In the genomic region with DNA sequence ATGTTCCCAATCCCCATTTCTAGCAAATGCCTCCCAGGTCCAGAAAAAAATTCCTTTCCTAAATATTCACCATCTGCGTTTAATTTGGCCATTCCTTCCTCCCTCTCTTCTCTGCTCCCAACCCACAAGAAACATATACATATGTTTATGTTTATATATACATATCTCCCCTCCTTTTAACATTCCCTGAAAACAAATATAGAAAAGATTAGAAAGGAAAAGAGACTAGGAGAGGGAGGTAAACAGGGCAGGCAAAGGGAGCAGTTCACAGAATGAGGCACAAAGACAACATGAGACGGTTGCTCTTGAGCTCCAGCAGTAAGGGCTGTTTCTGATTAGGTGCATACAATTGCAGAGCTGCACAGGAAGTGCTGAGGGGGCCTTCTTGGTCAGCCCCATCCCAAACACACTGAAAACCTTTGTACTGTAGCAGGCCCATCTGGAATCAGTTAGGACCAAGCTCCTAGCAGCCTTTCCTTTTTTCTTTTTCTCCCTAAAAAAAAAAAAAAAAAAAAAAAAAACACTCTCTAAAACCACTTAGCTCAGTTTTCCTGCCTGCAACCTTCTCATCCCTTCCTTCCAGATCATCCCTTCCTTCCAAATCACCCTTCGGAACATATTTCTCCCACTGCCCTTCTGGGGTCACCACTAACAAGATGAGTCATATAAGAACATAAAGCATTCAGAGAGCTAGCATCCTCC, we compare ENCODE assay signal across 9 cellular contexts. TPM values are rescaled to one million over a fixed set of nuclear protein-coding genes. Genes with fewer than 3 reads are reported as not detected.
DNase-seq lines count a peak whose midpoint lies in the region; ATAC-seq, FAIRE-seq and TF ChIP-seq lines count a peak whose summit lies in the region.
"Had no signal": no experiment of that assay in that cellular context is flagged by ENCODE, and none has a peak within 500 bp of the region (broad histone marks: within the 10 kb centered on the region; RNA-seq: fewer than 3 reads in every experiment).

No MANE protein-coding gene starts in this region.

- peak; percentile 100 for FAIRE-seq in A204.1 (lab: Jason Lieb, UNC)

- H3K9me3 Mint-ChIP-seq in stimulated activated effector memory CD8-positive, alpha-beta T cell treated with anti-CD3 and anti-CD28 coated beads, Interleukin-12 subunit alpha, Interleukin-12 subunit beta, amount 100 ng/mL, for 72 hours = no peaks in the 10 kb centered on the region

- no peaks in the 10 kb centered on the region for H3K36me3 ChIP-seq in lower lobe of right lung

- no peak overlapping the region for H3K27ac Mint-ChIP-seq in stimulated activated effector memory CD8-positive, alpha-beta T cell treated with anti-CD3 and anti-CD28 coated beads, Interleukin-12 subunit alpha, Interleukin-12 subunit beta, amount 100 ng/mL, for 72 hours

- H3K27me3 ChIP-seq in lower lobe of right lung (ENCODE audit: low read depth) = no peaks in the 10 kb centered on the region

- no peak for TF ChIP-seq CTCF in lower lobe of right lung (IDR thresholded peaks at IDR 0.05)

- H3K27ac ChIP-seq in lower lobe of right lung = peak overlapping the region; percentile 75

- CTCF ChIA-PET in HEK293T (lab: Yijun Ruan, JAX) = interaction anchor here (0.6 to 0.9 kb wide), 3 partner anchors 13 to 95 kb away, joined by 3 to 4 read pairs (median 4); no protein-coding TSS in a partner anchor

- H3K36me3 Mint-ChIP-seq in stimulated activated effector memory CD8-positive, alpha-beta T cell treated with anti-CD3 and anti-CD28 coated beads, Interleukin-12 subunit alpha, Interleukin-12 subunit beta, amount 100 ng/mL, for 72 hours = no peaks in the 10 kb centered on the region

- no peaks in the 10 kb centered on the region for H3K9me3 ChIP-seq in lower lobe of right lung

- H3K4me1 Mint-ChIP-seq in stimulated activated effector memory CD8-positive, alpha-beta T cell treated with anti-CD3 and anti-CD28 coated beads, Interleukin-12 subunit alpha, Interleukin-12 subunit beta, amount 100 ng/mL, for 72 hours = no peaks in the 10 kb centered on the region

- DNase-seq in HEK293T (ENCODE audit: extremely low spot score) = peak; percentile 21
- DNase-seq in brain pericyte (ENCODE audit: low read depth, low spot score) = peak; percentile 80
- no peak for DNase-seq in lower lobe of right lung
- no peak for DNase-seq in activated CD8-positive, alpha-beta memory T cell treated with anti-CD3 and anti-CD28 coated beads, Interleukin-2, amount 50 U/mL, for 48 hours
- DNase-seq in CD1c-positive myeloid dendritic cell (ENCODE audit: extremely low spot score) = no peak
- DNase-seq in stimulated activated effector memory CD8-positive, alpha-beta T cell treated with anti-CD3 and anti-CD28 coated beads, Interleukin-12 subunit alpha, Interleukin-12 subunit beta, amount 100 ng/mL, for 72 hours (ENCODE audit: low spot score in 2 of 2) = no peak
- DNase-seq in activated CD8-positive, alpha-beta memory T cell treated with anti-CD3 and anti-CD28 coated beads for 24 hours = no peak
- DNase-seq: NCI-H1417 treated with DMSO at 0.1 percent for 48 hours had no signal

- no peak overlapping the region for H3K4me3 Mint-ChIP-seq in stimulated activated effector memory CD8-positive, alpha-beta T cell treated with anti-CD3 and anti-CD28 coated beads, Interleukin-12 subunit alpha, Interleukin-12 subunit beta, amount 100 ng/mL, for 72 hours

- no peak overlapping the region for H3K4me3 ChIP-seq in lower lobe of right lung

- ATAC-seq in lower lobe of right lung = no peak
- ATAC-seq in stimulated activated effector memory CD8-positive, alpha-beta T cell treated with anti-CD3 and anti-CD28 coated beads, Interleukin-12 subunit alpha, Interleukin-12 subunit beta, amount 100 ng/mL, for 72 hours = no peak

- peaks cover 57% of the 10 kb centered on the region for H3K4me1 ChIP-seq in lower lobe of right lung

- intact Hi-C loops in lower lobe of right lung (cut with DNase I) = no loop called here

- POLR2A ChIA-PET in HEK293T (lab: Yijun Ruan, JAX) = interaction anchor here (0.7 to 1.0 kb wide), 2 partner anchors 10 to 94 kb away, joined by 3 to 4 read pairs; no protein-coding TSS in a partner anchor

TF ChIP-seq in HEK293T, 16 proteins besides CTCF, POLR2A, EP300 and RAD21:
- no peak for TF ChIP-seq SUZ12 (IDR thresholded peaks at IDR 0.05)
- TF ChIP-seq ZNF384 (IDR thresholded peaks at IDR 0.05) = 0 out of 2 replicates have a peak, but pooled peaks have one; percentile 15
- no peak for TF ChIP-seq NFRKB (IDR thresholded peaks at IDR 0.05)

RNA-seq across cellular contexts. Expression of a gene that starts 57.1 kb away (rescaled TPM):
- total RNA-seq in lower lobe of right lung = 50.1 TPM

Comparison
In these comparisons a context has a peak if more than half of its experiments do, and no peak if none do; other contexts are left out.
1. DNase-seq: peak in HEK293T (single experiment) and brain pericyte (single experiment); none in lower lobe of right lung (single experiment), activated CD8-positive, alpha-beta memory T cell treated with anti-CD3 and anti-CD28 coated beads, Interleukin-2, amount 50 U/mL, for 48 hours (single experiment), CD1c-positive myeloid dendritic cell (single experiment), stimulated activated effector memory CD8-positive, alpha-beta T cell treated with anti-CD3 and anti-CD28 coated beads, Interleukin-12 subunit alpha, Interleukin-12 subunit beta, amount 100 ng/mL, for 72 hours (0 of 2) and activated CD8-positive, alpha-beta memory T cell treated with anti-CD3 and anti-CD28 coated beads for 24 hours (single experiment).